Comparison of ENCODE assay signal across 8 cellular contexts in genomic region chr22:38272373-38273134, GRCh38. TPM values are rescaled to one million over a fixed set of nuclear protein-coding genes. Genes with fewer than 3 reads are reported as not detected.
DNase-seq lines count a peak whose midpoint lies in the region; ATAC-seq, FAIRE-seq and TF ChIP-seq lines count a peak whose summit lies in the region.

TSS of gene TMEM184B (minus strand) at chr22:38273010. CDS start at chr22:38247961, 25,049 bp downstream.

- no TSS peak for BruUV-seq in HepG2 (replicated peaks; lab: Mats Ljungman, UMichigan)

- peaks cover 9% of the 10 kb centered on the region; the same call in 1 of the 2 replicates for H4K20me1 ChIP-seq in HepG2 (ENCODE audit: insufficient read depth, low read length)

- H3K79me2 ChIP-seq in HepG2 (ENCODE audit: insufficient read depth, low read length): peaks cover 45% of the 10 kb centered on the region

- no peak for FAIRE-seq in HepG2 (lab: Jason Lieb, UNC)

- peaks cover 53% of the 10 kb centered on the region for H3K4me1 Mint-ChIP-seq in HFFc6 (ENCODE audit: low read depth)

- in situ Hi-C loops in HepG2 (cut with HindIII; ENCODE audit: extremely low pct_ligation_motif_present, low pct_unique_long_range_greater_than_20kb): no loop called here

- H3K36me3 Mint-ChIP-seq in HFFc6 (ENCODE audit: low read depth): peaks cover 6% of the 10 kb centered on the region

- peak within 1 kb of the TSS; percentile 93 for H3K27ac Mint-ChIP-seq in HFFc6

- TF ChIP-seq RAD21 in HepG2 (CRISPR knock-in tag; IDR thresholded peaks at IDR 0.05): peak; percentile 45

- peak; percentile 84 for ATAC-seq in HepG2
- no peak for ATAC-seq in GM21717 (IDR thresholded peaks at IDR 0.05; ENCODE audit: unreplicated experiment)

- intact Hi-C loops in HepG2 (cut with micrococcal nuclease; ENCODE audit: unreplicated experiment): no loop called here

- H3K27ac ChIP-seq in HepG2 (ENCODE audit: extremely low read length, insufficient read depth, low read length): peak within 1 kb of the TSS; percentile 56

- peak within 1 kb of the TSS; percentile 100 for H2AFZ ChIP-seq in HepG2 (ENCODE audit: low read length)

- H3K4me2 ChIP-seq in HepG2 (ENCODE audit: low read depth, low read length): peak within 1 kb of the TSS; percentile 100

- DNase-seq in GM12864 (ENCODE audit: low read depth) (no peak), HFFc6 (peak; percentile 35), NCI-H2171 (lab: John Stamatoyannopoulos, UW) (peak; percentile 72), dermis blood vessel endothelial cell (peak; percentile 82), HepG2 (ENCODE audit: low spot score) (no peak)
- DNase-seq in activated CD4-positive, alpha-beta T cell treated with anti-CD3 and anti-CD28 coated beads, Interleukin-2, amount 50 U/mL, for 24 hours (ENCODE audit: low read depth in 1 of 2, low spot score in 1 of 2): peak; percentile 66 to 68
- DNase-seq in stimulated activated CD4-positive, alpha-beta T cell treated with anti-CD3 and anti-CD28 coated beads, Interleukin-2, amount 100 ng/mL, for 4 hours (ENCODE audit: low read depth): peak; percentile 74

- peak within 1 kb of the TSS; percentile 94 for H3K4me3 Mint-ChIP-seq in HFFc6

- WGBS in HepG2 (ENCODE audit: low lambda C conversion rate): 3% methylated on average over 12 of the region's 97 CpGs

- H3K4me1 ChIP-seq in HepG2 (ENCODE audit: insufficient read depth, low read length): peaks cover 60% of the 10 kb centered on the region

- H3K9me3 Mint-ChIP-seq in HFFc6: no peaks in the 10 kb centered on the region

- no peaks in the 10 kb centered on the region for H3K9me3 ChIP-seq in HepG2 (ENCODE audit: low read length)

- peak within 1 kb of the TSS; percentile 83 for H3K9ac ChIP-seq in HepG2 (ENCODE audit: insufficient read depth, low read depth, low read length)

- H3K36me3 ChIP-seq in HepG2 (replicated peaks in 1 of 2; ENCODE audit: control insufficient read depth in 1 of 2, insufficient read depth in 2 of 2, low read length in 2 of 2): 0 out of 5 replicates have a peak, but pooled peaks cover 1 to 4% of the 10 kb centered on the region in 2 experiments

- CTCF ChIA-PET in HepG2 (lab: Yijun Ruan, JAX; ENCODE audit: low intra/inter-chr PET ratio, low total read pairs): no interaction called here

- TF ChIP-seq EP300 in HepG2 (IDR thresholded peaks at IDR 0.05; ENCODE audit: low read depth in 2 of 2, low read length in 2 of 2) (no peak), HepG2 (CRISPR knock-in tag; IDR thresholded peaks at IDR 0.05; ENCODE audit: borderline replicate concordance) (no peak)

- H3K4me3 ChIP-seq in GM12864 (ENCODE audit: low read depth, low read length): peak within 1 kb of the TSS; percentile 65
- peak within 1 kb of the TSS; percentile 83 to 96 (median 94) for H3K4me3 ChIP-seq in HepG2 (replicated peaks in 1 of 3; ENCODE audit: insufficient read depth in 1 of 3, low read depth in 2 of 3, low read length in 3 of 3)

- peaks cover 0 to 4% of the 10 kb centered on the region in 2 experiments; a peak in 3 of 5 replicates for H3K27me3 ChIP-seq in HepG2 (ENCODE audit: control insufficient read depth in 1 of 2, insufficient read depth in 2 of 2, low read length in 2 of 2)

- POLR2A ChIA-PET in HepG2 (lab: Yijun Ruan, JAX): interaction anchor here (0.6 to 1.6 kb wide), 2 partner anchors 11 to 107 kb away, joined by 3 to 4 read pairs; no protein-coding TSS in a partner anchor

- peaks cover 2% of the 10 kb centered on the region for H3K27me3 Mint-ChIP-seq in HFFc6 (ENCODE audit: insufficient read depth)

- TF ChIP-seq POLR2A in HepG2 (IDR thresholded peaks at IDR 0.05; ENCODE audit: insufficient read depth in 1 of 2, low read depth in 2 of 2, low read length in 2 of 2): peak in 1 of 2 experiments; percentile 71; a peak in 2 of 4 replicates

- no peak for TF ChIP-seq CTCF in GM12864 (IDR thresholded peaks at IDR 0.05; ENCODE audit: low read depth, low read length, missing control alignments)
- no peak for TF ChIP-seq CTCF in HFFc6 (IDR thresholded peaks at IDR 0.05)
- no peak for TF ChIP-seq CTCF in HepG2 (CRISPR knock-in tag; IDR thresholded peaks at IDR 0.05)

TF ChIP-seq in HepG2, 621 proteins besides CTCF, POLR2A, EP300 and RAD21 (continues in another document):
- TF ChIP-seq ZFYVE20 (CRISPR knock-in tag; IDR thresholded peaks at IDR 0.05; ENCODE audit: borderline replicate concordance, low read depth) (no peak), DDIT3 (CRISPR knock-in tag; IDR thresholded peaks at IDR 0.05) (no peak), CREBL2 (CRISPR knock-in tag; IDR thresholded peaks at IDR 0.05; ENCODE audit: borderline replicate concordance) (no peak), SNAPC2 (CRISPR knock-in tag; IDR thresholded peaks at IDR 0.05) (no peak), KDM3A (CRISPR knock-in tag; IDR thresholded peaks at IDR 0.05; ENCODE audit: low read depth) (no peak), SSRP1 (CRISPR knock-in tag; IDR thresholded peaks at IDR 0.05) (no peak), AKAP8 (CRISPR knock-in tag; IDR thresholded peaks at IDR 0.05) (no peak; the same call in 1 of the 2 replicates), ASH2L (IDR thresholded peaks at IDR 0.05; ENCODE audit: insufficient read length, low read depth, low read length) (peak; percentile 45), MNT (IDR thresholded peaks at IDR 0.05) (no peak), ZBTB25 (CRISPR knock-in tag; IDR thresholded peaks at IDR 0.05) (no peak)

RNA-seq across cellular contexts. Expression of gene TMEM184B, which starts in this region (rescaled TPM):
- total RNA-seq in HFFc6 (2021; fragmentation: NEBNext Ultra II Directional; extraction: Animal tissue kit (Norgen Biotek cat#: 25700)): 100 to 1,000 TPM; 104 to 125 (median 111) TPM
- total RNA-seq in dermis blood vessel endothelial cell: 36.2 and 49.4 TPM in 2 replicates
- total RNA-seq in HepG2 (2016; rRNA removed; fragmentation: Illumina TruSeq; extraction: Trizol): 11.8 and 15.9 TPM in 2 replicates
- total RNA-seq in HepG2 (2016; cell fraction: cytosol; rRNA removed; fragmentation: Illumina TruSeq; extraction: Trizol; ENCODE audit: low read depth): 12.8 and 13.5 TPM in 2 replicates
- 10.2 and 15.3 TPM in 2 replicates for total RNA-seq in HepG2 (2016; cell fraction: insoluble cytoplasmic fraction; rRNA removed; fragmentation: Illumina TruSeq; extraction: Trizol)
- total RNA-seq in HepG2 (2016; cell fraction: membrane; rRNA removed; fragmentation: Illumina TruSeq; extraction: Trizol): 32.8 and 33.3 TPM in 2 replicates
- total RNA-seq in HepG2 (2016; cell fraction: nucleus; rRNA removed; fragmentation: Illumina TruSeq; extraction: Trizol): 12.9 and 16.5 TPM in 2 replicates
- 16.0 and 16.4 TPM in 2 replicates for polyA plus RNA-seq in HepG2 (2011; rRNA removed)
- 13.7 and 14.0 TPM in 2 replicates for polyA plus RNA-seq in HepG2 (2011; cell fraction: cytosol; rRNA removed)
- polyA plus RNA-seq in HepG2 (2011; cell fraction: nucleus; rRNA removed): 33.2 and 36.0 TPM in 2 replicates
- polyA plus RNA-seq in HepG2 (2012): 18.5 and 26.5 TPM in 2 replicates
- 13.7 and 14.5 TPM in 2 replicates for polyA plus RNA-seq in HepG2 (2016; cell fraction: cytosol; fragmentation: Illumina TruSeq; extraction: Trizol; ENCODE audit: low read depth)
- 14.5 and 19.7 TPM in 2 replicates for polyA plus RNA-seq in HepG2 (2016; cell fraction: insoluble cytoplasmic fraction; fragmentation: Illumina TruSeq; extraction: Trizol; ENCODE audit: low read depth)
- 34.1 and 39.3 TPM in 2 replicates for polyA plus RNA-seq in HepG2 (2016; cell fraction: membrane; fragmentation: Illumina TruSeq; extraction: Trizol; ENCODE audit: low read depth)
- polyA plus RNA-seq in HepG2 (2016; cell fraction: nucleus; fragmentation: Illumina TruSeq; extraction: Trizol; ENCODE audit: insufficient read depth, low read depth): 38.4 and 41.0 TPM in 2 replicates
- polyA minus RNA-seq in HepG2 (2011; rRNA and poly(A)+ RNA removed; ENCODE audit: low replicate concordance): 21.0 and 37.7 TPM in 2 replicates
- 18.8 and 20.9 TPM in 2 replicates for polyA minus RNA-seq in HepG2 (2011; cell fraction: cytosol; rRNA and poly(A)+ RNA removed)
- 8.7 and 10.9 TPM in 2 replicates for polyA minus RNA-seq in HepG2 (2011; cell fraction: nucleus; rRNA and poly(A)+ RNA removed)

Comparison
In these comparisons a context has a peak if more than half of its experiments do, and no peak if none do; other contexts are left out.
1. DNase-seq: peak in HFFc6 (single experiment), NCI-H2171 (single experiment), activated CD4-positive, alpha-beta T cell treated with anti-CD3 and anti-CD28 coated beads, Interleukin-2, amount 50 U/mL, for 24 hours (2 of 2), dermis blood vessel endothelial cell (single experiment) and stimulated activated CD4-positive, alpha-beta T cell treated with anti-CD3 and anti-CD28 coated beads, Interleukin-2, amount 100 ng/mL, for 4 hours (single experiment); none in GM12864 (single experiment) and HepG2 (single experiment).